17 cellular contexts compared by ENCODE assay signal in genomic region chr20:1892122-1892385, GRCh38. TPM values are rescaled to one million over a fixed set of nuclear protein-coding genes. Genes with fewer than 3 reads are reported as not detected.
A peak's percentile ranks its signal among the peaks of the same experiment; 100 is the strongest.
DNase-seq lines count a peak whose midpoint lies in the region; ATAC-seq, FAIRE-seq and TF ChIP-seq lines count a peak whose summit lies in the region.
"Had no signal": no experiment of that assay in that cellular context is flagged by ENCODE, and none has a peak within 500 bp of the region (broad histone marks: within the 10 kb centered on the region; RNA-seq: fewer than 3 reads in every experiment).

No MANE protein-coding gene starts in this region.

- no peak for TF ChIP-seq RAD21 in A549 (conservative IDR thresholded peaks at IDR 0.05 in 1 of 2, IDR thresholded peaks at IDR 0.05 in 1 of 2)

- no peak overlapping the region for H3K4me3 Mint-ChIP-seq in dendritic cell treated with granulocyte-macrophage colony-stimulating factor and Interleukin-4, amounts not matched to agents 40 ng/mL and 50 ng/mL, for 4 days
- H3K4me3 Mint-ChIP-seq in osteocyte (ENCODE audit: unreplicated experiment) = peak overlapping the region; percentile 19
- H3K4me3 Mint-ChIP-seq in Calu3 (ENCODE audit: low read depth, unreplicated experiment) = no peak overlapping the region
- H3K4me3 Mint-ChIP-seq: H9 had no signal

- no peaks in the 10 kb centered on the region for H3K9me3 ChIP-seq in A549
- H3K9me3 ChIP-seq: BE2C had no signal

- TF ChIP-seq CTCF in A549 (IDR thresholded peaks at IDR 0.05) = no peak
- TF ChIP-seq CTCF in D721Med (IDR thresholded peaks at IDR 0.05; ENCODE audit: insufficient read depth, missing control alignments) = no peak
- no peak for TF ChIP-seq CTCF in osteocyte (IDR thresholded peaks at IDR 0.05)
- TF ChIP-seq CTCF in Calu3 (IDR thresholded peaks at IDR 0.05; ENCODE audit: unreplicated experiment) = no peak

- no peak for FAIRE-seq in A549 (lab: Jason Lieb, UNC)
- FAIRE-seq in D721Med (lab: Jason Lieb, UNC) = no peak
- FAIRE-seq: GM12878 had no signal

- peaks cover 31% of the 10 kb centered on the region for H3K4me1 ChIP-seq in A549
- H3K4me1 ChIP-seq: BE2C had no signal

- CTCF ChIA-PET in A549 (lab: Yijun Ruan, JAX) = no interaction called here
- CTCF ChIA-PET in Calu3 (lab: Charles Lee) = no interaction called here

- TF ChIP-seq POLR2A in A549 (IDR thresholded peaks at IDR 0.05; ENCODE audit: low read length) = no peak

- BruUV-seq in Calu3 (replicated peaks; lab: Mats Ljungman, UMichigan) = no TSS peak

- H3K9me3 Mint-ChIP-seq in dendritic cell treated with granulocyte-macrophage colony-stimulating factor and Interleukin-4, amounts not matched to agents 40 ng/mL and 50 ng/mL, for 4 days = no peaks in the 10 kb centered on the region
- H3K9me3 Mint-ChIP-seq in osteocyte (ENCODE audit: unreplicated experiment) (no peaks in the 10 kb centered on the region), Calu3 (ENCODE audit: low read depth, unreplicated experiment) (no peaks in the 10 kb centered on the region)
- H3K9me3 Mint-ChIP-seq: H9 had no signal

- intact Hi-C loops in dendritic cell treated with granulocyte-macrophage colony-stimulating factor and Interleukin-4, amounts not matched to agents 40 ng/mL and 50 ng/mL, for 4 days (cut with micrococcal nuclease) = loop anchor here (5.0 kb wide), 1 partner anchor 35 kb away; no protein-coding TSS in a partner anchor
- intact Hi-C loops in Calu3 (cut with micrococcal nuclease; ENCODE audit: unreplicated experiment) = no loop called here

- 89% methylated on average over 1 of the region's 1 CpG for WGBS in A549 (ENCODE audit: missing lambda C conversion rate)

- no peak overlapping the region for H3K27ac ChIP-seq in A549
- H3K27ac ChIP-seq: PC-9 had no signal

- peak overlapping the region; percentile 12; the same call in 1 of the 3 replicates for H3K4me2 ChIP-seq in A549
- H3K4me2 ChIP-seq: PC-9 had no signal

- H3K4me1 Mint-ChIP-seq in dendritic cell treated with granulocyte-macrophage colony-stimulating factor and Interleukin-4, amounts not matched to agents 40 ng/mL and 50 ng/mL, for 4 days (ENCODE audit: low read depth) = peaks cover 78% of the 10 kb centered on the region
- H3K4me1 Mint-ChIP-seq in osteocyte (ENCODE audit: unreplicated experiment) = peaks cover 18% of the 10 kb centered on the region
- peaks cover 43% of the 10 kb centered on the region for H3K4me1 Mint-ChIP-seq in Calu3 (ENCODE audit: low read depth, unreplicated experiment)

- peaks cover 53% of the 10 kb centered on the region for H3K36me3 Mint-ChIP-seq in dendritic cell treated with granulocyte-macrophage colony-stimulating factor and Interleukin-4, amounts not matched to agents 40 ng/mL and 50 ng/mL, for 4 days (ENCODE audit: low read depth)
- no peaks in the 10 kb centered on the region for H3K36me3 Mint-ChIP-seq in osteocyte (ENCODE audit: unreplicated experiment)
- H3K36me3 Mint-ChIP-seq in Calu3 (ENCODE audit: insufficient read depth, unreplicated experiment) = peaks cover 31% of the 10 kb centered on the region

- DNase-seq in A549 (ENCODE audit: low read depth in 1 of 2, low spot score in 1 of 2) = no peak
- DNase-seq in D721Med (ENCODE audit: insufficient read length, low spot score) = peak; percentile 41
- DNase-seq in osteocyte (ENCODE audit: extremely low spot score, unreplicated experiment) = no peak
- DNase-seq in Calu3 = no peak
- no peak for DNase-seq in LoVo (ENCODE audit: low spot score)
- no peak for DNase-seq in HPDE6-E6E7 (ENCODE audit: extremely low spot score)
- DNase-seq: ACHN, BE2C, H9, NCI-H146, NCI-H2081 treated with DMSO at 0.1 percent for 48 hours, NCI-H226, NCI-H526 treated with DMSO at 0.1 percent for 48 hours, PC-9 had no signal

- POLR2A ChIA-PET in A549 (lab: Yijun Ruan, JAX) = no interaction called here

- H3K4me3 ChIP-seq in A549 = no peak overlapping the region
- H3K4me3 ChIP-seq: GM12878, PC-9 had no signal

- H3K27ac Mint-ChIP-seq in dendritic cell treated with granulocyte-macrophage colony-stimulating factor and Interleukin-4, amounts not matched to agents 40 ng/mL and 50 ng/mL, for 4 days = peak overlapping the region; percentile 3
- no peak overlapping the region for H3K27ac Mint-ChIP-seq in osteocyte (ENCODE audit: unreplicated experiment)
- H3K27ac Mint-ChIP-seq in Calu3 (ENCODE audit: unreplicated experiment) = no peak overlapping the region

- peaks cover 11% of the 10 kb centered on the region for H3K27me3 Mint-ChIP-seq in dendritic cell treated with granulocyte-macrophage colony-stimulating factor and Interleukin-4, amounts not matched to agents 40 ng/mL and 50 ng/mL, for 4 days
- H3K27me3 Mint-ChIP-seq in osteocyte (ENCODE audit: unreplicated experiment) = peaks cover 12% of the 10 kb centered on the region
- no peaks in the 10 kb centered on the region for H3K27me3 Mint-ChIP-seq in Calu3 (ENCODE audit: unreplicated experiment)

- TF ChIP-seq EP300 in A549 (IDR thresholded peaks at IDR 0.05) = no peak

- ATAC-seq in A549 = no peak
- ATAC-seq: GM12878, SK-N-SH treated with all-trans-retinoic acid at 6 μM for 48 hours had no signal

TF ChIP-seq in A549, 52 proteins besides CTCF, POLR2A, EP300 and RAD21:
- TF ChIP-seq NPAS2 (CRISPR knock-in tag; IDR thresholded peaks at IDR 0.05; ENCODE audit: borderline replicate concordance) (no peak), POLR2AphosphoS2 (conservative IDR thresholded peaks at IDR 0.05; ENCODE audit: low read length) (no peak), JUN (IDR thresholded peaks at IDR 0.05) (no peak)

RNA-seq across cellular contexts. Expression of gene SIRPA, which starts 3.2 kb away (rescaled TPM):
- polyA plus RNA-seq in A549 (2011; rRNA removed) = 12.8 and 18.3 TPM in 2 replicates
- polyA plus RNA-seq in A549 (2012; cell fraction: cytosol; rRNA removed) = 28.5 and 34.4 TPM in 2 replicates
- 31.9 and 32.8 TPM in 2 replicates for polyA plus RNA-seq in A549 (2012; cell fraction: nucleus; rRNA removed)
- polyA plus RNA-seq in A549 (2017; fragmentation: RNase III; extraction: RNeasy Plus Mini Kit Qiagen cat#74134 plus additional on column Dnase treatment) = 21.2 to 22.0 TPM (median 21.6 TPM) in 3 replicates
- 11.8 and 14.1 TPM in 2 replicates for polyA minus RNA-seq in A549 (2011; rRNA and poly(A)+ RNA removed)
- 12.4 and 13.0 TPM in 2 replicates for total RNA-seq in osteocyte
- 24.0 and 28.3 TPM in 2 replicates for total RNA-seq in Calu3 (2022)
